In the genomic region with DNA sequence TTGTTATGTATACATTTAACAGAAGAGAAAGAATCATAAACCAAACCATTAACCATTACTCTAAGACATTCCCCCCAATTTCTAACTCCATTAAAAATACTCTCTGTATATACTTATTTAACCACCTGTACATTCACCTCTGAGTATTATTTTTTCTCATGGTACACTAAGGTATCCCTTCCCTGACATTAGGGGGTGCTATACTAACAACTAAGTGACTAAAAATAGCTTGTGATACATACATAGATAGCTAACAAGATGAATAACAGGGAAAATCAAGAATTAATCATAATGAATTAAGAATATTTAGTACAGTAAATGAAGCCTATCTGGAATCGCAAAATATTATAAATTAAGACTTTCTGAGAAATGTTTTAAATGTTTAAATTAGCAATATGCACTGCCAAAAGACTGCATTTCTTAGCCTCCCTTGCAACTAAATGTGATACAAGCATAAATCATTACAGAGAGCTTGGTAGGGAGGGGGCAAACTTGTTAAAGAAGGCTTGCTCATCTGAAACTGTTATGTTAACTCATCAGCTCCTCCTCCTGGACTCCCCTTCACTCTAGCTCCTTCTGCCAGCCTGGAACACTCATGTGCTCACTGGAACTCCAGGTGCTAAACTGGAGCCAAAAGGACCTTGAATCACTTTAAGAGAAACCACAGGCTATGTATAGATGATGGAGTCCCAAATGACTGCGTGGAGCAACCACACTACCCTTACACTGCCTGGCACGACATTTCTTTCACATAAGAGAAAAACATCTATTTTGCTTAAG, we compare ENCODE assay signal across 8 cellular contexts. TPM values are rescaled to one million over a fixed set of nuclear protein-coding genes. Genes with fewer than 3 reads are reported as not detected.
DNase-seq lines count a peak whose midpoint lies in the region; ATAC-seq lines count a peak whose summit lies in the region.

No MANE protein-coding gene starts in this region.

- in situ Hi-C loops in SK-MEL-5 (cut with HindIII; ENCODE audit: low pct_unique_long_range_greater_than_20kb, low sequenced_read_pairs): no loop called here

- DNase-seq in NCI-H1417 (lab: John Stamatoyannopoulos, UW): peak in 2 of 3 experiments; percentile 21 to 54
- DNase-seq in NCI-H1417 treated with DMSO at 0.1 percent for 48 hours (lab: John Stamatoyannopoulos, UW): no peak
- peak; percentile 68 for DNase-seq in SK-MEL-5 (ENCODE audit: low read depth, low spot score)
- DNase-seq in glomerular visceral epithelial cell (ENCODE audit: extremely low spot score): peak; percentile 22
- no peak for DNase-seq in NCI-H2171 (lab: John Stamatoyannopoulos, UW)
- DNase-seq in activated CD4-positive, alpha-beta T cell treated with anti-CD3 and anti-CD28 coated beads for 4 hours: no peak

- ATAC-seq in GM19438 (IDR thresholded peaks at IDR 0.05; ENCODE audit: low read depth, unreplicated experiment) (peak; percentile 75), HG03558 (IDR thresholded peaks at IDR 0.05; ENCODE audit: extremely low read depth, unreplicated experiment) (peak; percentile 66)

RNA-seq across cellular contexts. Expression of gene C2CD5, which starts 14.9 kb away (rescaled TPM):
- 12.4 and 15.7 TPM in 2 replicates for total RNA-seq in SK-MEL-5 (2014; rRNA removed; shearing (Covaris generic))
- polyA plus RNA-seq in SK-MEL-5 (2015; cell fraction: cytosol; rRNA removed): 16.2 and 16.7 TPM in 2 replicates
- 76.8 and 106 TPM in 2 replicates for polyA plus RNA-seq in SK-MEL-5 (2015; cell fraction: nucleus; rRNA removed)

Comparison
In these comparisons a context has a peak if more than half of its experiments do, and no peak if none do; other contexts are left out.
1. DNase-seq: peak in NCI-H1417 (2 of 3), SK-MEL-5 (single experiment) and glomerular visceral epithelial cell (single experiment); none in NCI-H1417 treated with DMSO at 0.1 percent for 48 hours (single experiment), NCI-H2171 (single experiment) and activated CD4-positive, alpha-beta T cell treated with anti-CD3 and anti-CD28 coated beads for 4 hours (0 of 2).